ENCODE assay signal across 1 cellular context in the genomic region with DNA sequence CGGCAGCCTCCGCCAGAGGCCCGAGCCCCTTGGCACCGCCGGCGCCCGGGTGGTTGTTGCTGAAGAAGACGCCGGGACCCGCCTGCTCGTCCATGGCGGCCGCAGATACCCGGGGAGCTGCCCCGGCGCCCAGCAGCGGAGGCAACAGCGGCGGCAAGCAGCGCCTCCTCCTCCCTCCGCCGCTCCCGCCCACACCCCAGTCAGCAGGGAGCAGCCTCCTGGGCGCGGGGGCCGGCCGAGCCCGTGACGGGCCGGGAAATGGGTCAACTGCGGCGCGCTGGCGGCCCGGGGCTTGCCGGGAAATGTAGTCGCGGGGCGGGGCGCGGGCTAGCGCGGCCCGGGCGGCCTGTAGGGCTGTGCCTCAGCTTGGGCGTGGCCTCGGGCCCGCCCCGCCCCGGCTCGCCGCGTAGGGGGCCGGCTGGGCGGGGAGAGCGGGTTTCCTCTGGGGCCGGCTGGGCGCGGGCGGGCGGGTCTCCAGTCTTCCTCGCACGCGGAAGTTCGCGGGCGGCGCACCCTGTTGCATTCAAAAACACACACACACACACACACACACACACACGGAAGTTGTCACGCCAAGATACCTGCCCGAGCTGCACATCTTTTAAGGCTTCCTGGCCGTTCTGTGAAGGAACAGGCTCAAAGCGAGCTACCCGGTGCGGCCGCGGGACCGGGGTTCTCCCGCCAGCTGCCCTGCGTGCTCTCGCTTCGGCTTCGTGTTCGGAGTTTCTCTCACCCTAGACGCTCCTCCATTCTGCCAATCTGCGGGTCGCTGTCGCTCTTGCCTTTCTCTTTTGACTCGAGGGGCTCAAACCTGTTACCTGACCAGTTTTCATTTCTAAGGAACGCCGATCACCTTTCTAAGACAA.
A peak's percentile ranks its signal among the peaks of the same experiment; 100 is the strongest.
TF ChIP-seq lines count a peak whose summit lies in the region.

A gene with protein sequence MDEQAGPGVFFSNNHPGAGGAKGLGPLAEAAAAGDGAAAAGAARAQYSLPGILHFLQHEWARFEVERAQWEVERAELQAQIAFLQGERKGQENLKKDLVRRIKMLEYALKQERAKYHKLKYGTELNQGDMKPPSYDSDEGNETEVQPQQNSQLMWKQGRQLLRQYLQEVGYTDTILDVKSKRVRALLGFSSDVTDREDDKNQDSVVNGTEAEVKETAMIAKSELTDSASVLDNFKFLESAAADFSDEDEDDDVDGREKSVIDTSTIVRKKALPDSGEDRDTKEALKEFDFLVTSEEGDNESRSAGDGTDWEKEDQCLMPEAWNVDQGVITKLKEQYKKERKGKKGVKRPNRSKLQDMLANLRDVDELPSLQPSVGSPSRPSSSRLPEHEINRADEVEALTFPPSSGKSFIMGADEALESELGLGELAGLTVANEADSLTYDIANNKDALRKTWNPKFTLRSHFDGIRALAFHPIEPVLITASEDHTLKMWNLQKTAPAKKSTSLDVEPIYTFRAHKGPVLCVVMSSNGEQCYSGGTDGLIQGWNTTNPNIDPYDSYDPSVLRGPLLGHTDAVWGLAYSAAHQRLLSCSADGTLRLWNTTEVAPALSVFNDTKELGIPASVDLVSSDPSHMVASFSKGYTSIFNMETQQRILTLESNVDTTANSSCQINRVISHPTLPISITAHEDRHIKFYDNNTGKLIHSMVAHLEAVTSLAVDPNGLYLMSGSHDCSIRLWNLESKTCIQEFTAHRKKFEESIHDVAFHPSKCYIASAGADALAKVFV (minus strand): TSS at position 167 of the 866 bp plus-strand sequence. CDS start 73 bp downstream, at position 94.

TF ChIP-seq in HEK293, 187 proteins besides CTCF, POLR2A, EP300 and RAD21 (continued from another document):
- TF ChIP-seq, protein P1, sequence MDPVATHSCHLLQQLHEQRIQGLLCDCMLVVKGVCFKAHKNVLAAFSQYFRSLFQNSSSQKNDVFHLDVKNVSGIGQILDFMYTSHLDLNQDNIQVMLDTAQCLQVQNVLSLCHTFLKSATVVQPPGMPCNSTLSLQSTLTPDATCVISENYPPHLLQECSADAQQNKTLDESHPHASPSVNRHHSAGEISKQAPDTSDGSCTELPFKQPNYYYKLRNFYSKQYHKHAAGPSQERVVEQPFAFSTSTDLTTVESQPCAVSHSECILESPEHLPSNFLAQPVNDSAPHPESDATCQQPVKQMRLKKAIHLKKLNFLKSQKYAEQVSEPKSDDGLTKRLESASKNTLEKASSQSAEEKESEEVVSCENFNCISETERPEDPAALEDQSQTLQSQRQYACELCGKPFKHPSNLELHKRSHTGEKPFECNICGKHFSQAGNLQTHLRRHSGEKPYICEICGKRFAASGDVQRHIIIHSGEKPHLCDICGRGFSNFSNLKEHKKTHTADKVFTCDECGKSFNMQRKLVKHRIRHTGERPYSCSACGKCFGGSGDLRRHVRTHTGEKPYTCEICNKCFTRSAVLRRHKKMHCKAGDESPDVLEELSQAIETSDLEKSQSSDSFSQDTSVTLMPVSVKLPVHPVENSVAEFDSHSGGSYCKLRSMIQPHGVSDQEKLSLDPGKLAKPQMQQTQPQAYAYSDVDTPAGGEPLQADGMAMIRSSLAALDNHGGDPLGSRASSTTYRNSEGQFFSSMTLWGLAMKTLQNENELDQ (tag by site-specific recombination; IDR thresholded peaks at IDR 0.05; ENCODE audit: low read depth): no peak
- TF ChIP-seq ZNF521 (tag by site-specific recombination; IDR thresholded peaks at IDR 0.05): no peak
- no peak for TF ChIP-seq ZNF585B (tag by site-specific recombination; IDR thresholded peaks at IDR 0.05)
- TF ChIP-seq, protein P2, sequence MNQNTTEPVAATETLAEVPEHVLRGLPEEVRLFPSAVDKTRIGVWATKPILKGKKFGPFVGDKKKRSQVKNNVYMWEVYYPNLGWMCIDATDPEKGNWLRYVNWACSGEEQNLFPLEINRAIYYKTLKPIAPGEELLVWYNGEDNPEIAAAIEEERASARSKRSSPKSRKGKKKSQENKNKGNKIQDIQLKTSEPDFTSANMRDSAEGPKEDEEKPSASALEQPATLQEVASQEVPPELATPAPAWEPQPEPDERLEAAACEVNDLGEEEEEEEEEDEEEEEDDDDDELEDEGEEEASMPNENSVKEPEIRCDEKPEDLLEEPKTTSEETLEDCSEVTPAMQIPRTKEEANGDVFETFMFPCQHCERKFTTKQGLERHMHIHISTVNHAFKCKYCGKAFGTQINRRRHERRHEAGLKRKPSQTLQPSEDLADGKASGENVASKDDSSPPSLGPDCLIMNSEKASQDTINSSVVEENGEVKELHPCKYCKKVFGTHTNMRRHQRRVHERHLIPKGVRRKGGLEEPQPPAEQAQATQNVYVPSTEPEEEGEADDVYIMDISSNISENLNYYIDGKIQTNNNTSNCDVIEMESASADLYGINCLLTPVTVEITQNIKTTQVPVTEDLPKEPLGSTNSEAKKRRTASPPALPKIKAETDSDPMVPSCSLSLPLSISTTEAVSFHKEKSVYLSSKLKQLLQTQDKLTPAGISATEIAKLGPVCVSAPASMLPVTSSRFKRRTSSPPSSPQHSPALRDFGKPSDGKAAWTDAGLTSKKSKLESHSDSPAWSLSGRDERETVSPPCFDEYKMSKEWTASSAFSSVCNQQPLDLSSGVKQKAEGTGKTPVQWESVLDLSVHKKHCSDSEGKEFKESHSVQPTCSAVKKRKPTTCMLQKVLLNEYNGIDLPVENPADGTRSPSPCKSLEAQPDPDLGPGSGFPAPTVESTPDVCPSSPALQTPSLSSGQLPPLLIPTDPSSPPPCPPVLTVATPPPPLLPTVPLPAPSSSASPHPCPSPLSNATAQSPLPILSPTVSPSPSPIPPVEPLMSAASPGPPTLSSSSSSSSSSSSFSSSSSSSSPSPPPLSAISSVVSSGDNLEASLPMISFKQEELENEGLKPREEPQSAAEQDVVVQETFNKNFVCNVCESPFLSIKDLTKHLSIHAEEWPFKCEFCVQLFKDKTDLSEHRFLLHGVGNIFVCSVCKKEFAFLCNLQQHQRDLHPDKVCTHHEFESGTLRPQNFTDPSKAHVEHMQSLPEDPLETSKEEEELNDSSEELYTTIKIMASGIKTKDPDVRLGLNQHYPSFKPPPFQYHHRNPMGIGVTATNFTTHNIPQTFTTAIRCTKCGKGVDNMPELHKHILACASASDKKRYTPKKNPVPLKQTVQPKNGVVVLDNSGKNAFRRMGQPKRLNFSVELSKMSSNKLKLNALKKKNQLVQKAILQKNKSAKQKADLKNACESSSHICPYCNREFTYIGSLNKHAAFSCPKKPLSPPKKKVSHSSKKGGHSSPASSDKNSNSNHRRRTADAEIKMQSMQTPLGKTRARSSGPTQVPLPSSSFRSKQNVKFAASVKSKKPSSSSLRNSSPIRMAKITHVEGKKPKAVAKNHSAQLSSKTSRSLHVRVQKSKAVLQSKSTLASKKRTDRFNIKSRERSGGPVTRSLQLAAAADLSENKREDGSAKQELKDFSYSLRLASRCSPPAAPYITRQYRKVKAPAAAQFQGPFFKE (tag by site-specific recombination; IDR thresholded peaks at IDR 0.05; ENCODE audit: borderline replicate concordance): no peak
- no peak for TF ChIP-seq ZEB2 (tag by site-specific recombination; IDR thresholded peaks at IDR 0.05)
- no peak for TF ChIP-seq ZNF560 (tag by site-specific recombination; IDR thresholded peaks at IDR 0.05; ENCODE audit: borderline replicate concordance)
- TF ChIP-seq, protein P3, sequence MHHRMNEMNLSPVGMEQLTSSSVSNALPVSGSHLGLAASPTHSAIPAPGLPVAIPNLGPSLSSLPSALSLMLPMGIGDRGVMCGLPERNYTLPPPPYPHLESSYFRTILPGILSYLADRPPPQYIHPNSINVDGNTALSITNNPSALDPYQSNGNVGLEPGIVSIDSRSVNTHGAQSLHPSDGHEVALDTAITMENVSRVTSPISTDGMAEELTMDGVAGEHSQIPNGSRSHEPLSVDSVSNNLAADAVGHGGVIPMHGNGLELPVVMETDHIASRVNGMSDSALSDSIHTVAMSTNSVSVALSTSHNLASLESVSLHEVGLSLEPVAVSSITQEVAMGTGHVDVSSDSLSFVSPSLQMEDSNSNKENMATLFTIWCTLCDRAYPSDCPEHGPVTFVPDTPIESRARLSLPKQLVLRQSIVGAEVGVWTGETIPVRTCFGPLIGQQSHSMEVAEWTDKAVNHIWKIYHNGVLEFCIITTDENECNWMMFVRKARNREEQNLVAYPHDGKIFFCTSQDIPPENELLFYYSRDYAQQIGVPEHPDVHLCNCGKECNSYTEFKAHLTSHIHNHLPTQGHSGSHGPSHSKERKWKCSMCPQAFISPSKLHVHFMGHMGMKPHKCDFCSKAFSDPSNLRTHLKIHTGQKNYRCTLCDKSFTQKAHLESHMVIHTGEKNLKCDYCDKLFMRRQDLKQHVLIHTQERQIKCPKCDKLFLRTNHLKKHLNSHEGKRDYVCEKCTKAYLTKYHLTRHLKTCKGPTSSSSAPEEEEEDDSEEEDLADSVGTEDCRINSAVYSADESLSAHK (tag by site-specific recombination; IDR thresholded peaks at IDR 0.05): no peak
- TF ChIP-seq ZNF239 (tag by site-specific recombination; IDR thresholded peaks at IDR 0.05): no peak
- TF ChIP-seq, protein P4, sequence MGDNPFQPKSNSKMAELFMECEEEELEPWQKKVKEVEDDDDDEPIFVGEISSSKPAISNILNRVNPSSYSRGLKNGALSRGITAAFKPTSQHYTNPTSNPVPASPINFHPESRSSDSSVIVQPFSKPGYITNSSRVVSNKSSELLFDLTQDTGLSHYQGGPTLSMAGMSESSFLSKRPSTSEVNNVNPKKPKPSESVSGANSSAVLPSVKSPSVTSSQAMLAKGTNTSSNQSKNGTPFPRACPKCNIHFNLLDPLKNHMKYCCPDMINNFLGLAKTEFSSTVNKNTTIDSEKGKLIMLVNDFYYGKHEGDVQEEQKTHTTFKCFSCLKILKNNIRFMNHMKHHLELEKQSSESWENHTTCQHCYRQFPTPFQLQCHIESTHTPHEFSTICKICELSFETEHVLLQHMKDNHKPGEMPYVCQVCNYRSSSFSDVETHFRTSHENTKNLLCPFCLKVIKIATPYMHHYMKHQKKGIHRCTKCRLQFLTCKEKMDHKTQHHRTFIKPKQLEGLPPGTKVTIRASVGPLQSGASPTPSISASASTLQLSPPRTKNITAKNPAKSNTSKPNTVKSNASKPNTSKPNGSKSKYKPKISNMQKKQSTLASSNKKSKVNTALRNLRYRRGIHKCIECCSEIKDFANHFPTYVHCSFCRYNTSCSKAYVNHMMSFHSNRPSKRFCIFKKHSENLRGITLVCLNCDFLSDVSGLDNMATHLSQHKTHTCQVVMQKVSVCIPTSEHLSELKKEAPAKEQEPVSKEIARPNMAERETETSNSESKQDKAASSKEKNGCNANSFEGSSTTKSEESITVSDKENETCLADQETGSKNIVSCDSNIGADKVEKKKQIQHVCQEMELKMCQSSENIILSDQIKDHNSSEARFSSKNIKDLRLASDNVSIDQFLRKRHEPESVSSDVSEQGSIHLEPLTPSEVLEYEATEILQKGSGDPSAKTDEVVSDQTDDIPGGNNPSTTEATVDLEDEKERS (tag by site-specific recombination; IDR thresholded peaks at IDR 0.05): no peak
- peak; percentile 21; the same call in 1 of the 2 replicates for TF ChIP-seq EGR2 (tag by site-specific recombination; IDR thresholded peaks at IDR 0.05; ENCODE audit: low read depth)
- TF ChIP-seq ZNF341 (tag by site-specific recombination; IDR thresholded peaks at IDR 0.05; ENCODE audit: low read depth): peak; percentile 81
- TF ChIP-seq ZBTB48 (tag by site-specific recombination; IDR thresholded peaks at IDR 0.05): no peak
- TF ChIP-seq ZNF266 (tag by site-specific recombination; IDR thresholded peaks at IDR 0.05; ENCODE audit: low read depth): no peak
- no peak for TF ChIP-seq ZNF132 (tag by site-specific recombination; IDR thresholded peaks at IDR 0.05; ENCODE audit: borderline replicate concordance)
- peak; percentile 73 for TF ChIP-seq ZNF600 (tag by site-specific recombination; IDR thresholded peaks at IDR 0.05)
- no peak; the same call in 1 of the 2 replicates for TF ChIP-seq GLIS1 (tag by site-specific recombination; IDR thresholded peaks at IDR 0.05)
